ENCODE assay signal across 1 cellular context in the genomic region with DNA sequence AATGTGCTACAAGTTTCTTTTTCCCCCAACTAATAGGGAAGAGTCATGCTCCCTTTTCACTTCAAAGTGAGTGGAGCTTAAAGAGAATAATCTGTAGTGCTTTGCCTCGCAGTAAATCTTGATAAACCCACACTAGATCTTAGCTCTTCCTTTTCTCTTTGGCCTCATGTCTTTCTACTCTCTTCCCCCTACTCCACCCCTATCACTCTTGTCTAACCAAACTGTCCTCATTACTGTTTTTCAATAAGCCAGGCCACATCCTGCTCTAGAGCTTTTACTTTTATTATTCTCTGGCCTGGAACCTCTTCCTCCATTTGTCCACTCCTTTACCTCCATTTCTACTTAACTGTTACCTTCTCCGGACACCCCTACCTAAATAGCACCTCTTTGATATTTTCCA.
TF ChIP-seq lines count a peak whose summit lies in the region.

No MANE protein-coding gene starts in this region.

TF ChIP-seq in GM12891, 5 proteins besides CTCF, POLR2A, EP300 and RAD21 (continued from another document):
- no peak for TF ChIP-seq POLR2AphosphoS5 (IDR thresholded peaks at IDR 0.05; ENCODE audit: low read depth, low read length)
- TF ChIP-seq TAF1 (IDR thresholded peaks at IDR 0.05; ENCODE audit: low read depth, low read length), result no peak
